ENCODE assay signal across 8 cellular contexts in genomic region chrX:63560601-63561218, GRCh38.
DNase-seq lines count a peak whose midpoint lies in the region; ATAC-seq, FAIRE-seq and TF ChIP-seq lines count a peak whose summit lies in the region.

No MANE protein-coding gene starts in this region.

- TF ChIP-seq POLR2A in thyroid gland (IDR thresholded peaks at IDR 0.05) = peak in 1 of 2 donors; percentile 62

- peaks cover 2% of the 10 kb centered on the region; the same call in 1 of the 2 replicates for H3K79me2 ChIP-seq in MM.1S (ENCODE audit: low read length)

- DNase-seq in HAP-1 (ENCODE audit: low spot score in 2 of 2) = peak; percentile 85 to 94
- peak; percentile 75 for DNase-seq in MM.1S
- peak; percentile 85 for DNase-seq in SK-MEL-5 (ENCODE audit: low read depth, low spot score)
- DNase-seq in activated naive CD4-positive, alpha-beta T cell treated with anti-CD3 and anti-CD28 coated beads, Interleukin-2, amount 10 ng/mL, durations not matched to agents 7 days and 5 days = peak; percentile 69
- peak; percentile 55 for DNase-seq in glutamatergic neuron
- peak; percentile 23 for DNase-seq in omental fat pad (ENCODE audit: low spot score)
- peak; percentile 71 to 72 for DNase-seq in thyroid gland

- intact Hi-C loops in thyroid gland (cut with DNase I) = no loop called here

- in situ Hi-C loops in HAP-1 (cut with MboI; ENCODE audit: low sequenced_read_pairs) = no loop called here
- in situ Hi-C loops in SK-MEL-5 (cut with HindIII; ENCODE audit: low pct_unique_long_range_greater_than_20kb, low sequenced_read_pairs) = no loop called here

- no peaks in the 10 kb centered on the region for H4K20me1 ChIP-seq in MM.1S (ENCODE audit: insufficient read depth, low read length)

- CTCF ChIA-PET in activated naive CD4-positive, alpha-beta T cell treated with anti-CD3 and anti-CD28 coated beads, Interleukin-2, amount 10 ng/mL, durations not matched to agents 7 days and 5 days (lab: Charles Lee) = no interaction called here

- FAIRE-seq in G401.6 (lab: Jason Lieb, UNC) = peak; percentile 98

- H3K27ac Mint-ChIP-seq in activated naive CD4-positive, alpha-beta T cell treated with anti-CD3 and anti-CD28 coated beads, Interleukin-2, amount 10 ng/mL, durations not matched to agents 7 days and 5 days = peak overlapping the region; percentile 85
- H3K27ac Mint-ChIP-seq in glutamatergic neuron (ENCODE audit: unreplicated experiment) = peak overlapping the region; percentile 93

- H3K9me3 Mint-ChIP-seq in activated naive CD4-positive, alpha-beta T cell treated with anti-CD3 and anti-CD28 coated beads, Interleukin-2, amount 10 ng/mL, durations not matched to agents 7 days and 5 days = no peaks in the 10 kb centered on the region
- H3K9me3 Mint-ChIP-seq in glutamatergic neuron (ENCODE audit: unreplicated experiment) = no peaks in the 10 kb centered on the region

- no peaks in the 10 kb centered on the region for H3K36me3 ChIP-seq in HAP-1 (replicated peaks)
- H3K36me3 ChIP-seq in MM.1S (replicated peaks; ENCODE audit: insufficient read depth, low read length) = no peaks in the 10 kb centered on the region
- H3K36me3 ChIP-seq in thyroid gland = no peaks in the 10 kb centered on the region

- H3K27me3 Mint-ChIP-seq in activated naive CD4-positive, alpha-beta T cell treated with anti-CD3 and anti-CD28 coated beads, Interleukin-2, amount 10 ng/mL, durations not matched to agents 7 days and 5 days = no peaks in the 10 kb centered on the region
- peaks cover 3% of the 10 kb centered on the region for H3K27me3 Mint-ChIP-seq in glutamatergic neuron (ENCODE audit: unreplicated experiment)

- H3F3A ChIP-seq in MM.1S (ENCODE audit: insufficient read depth, low read length) = no peaks in the 10 kb centered on the region

- peak overlapping the region; percentile 86 for H2AFZ ChIP-seq in MM.1S (ENCODE audit: low read length)

- H3K9me3 ChIP-seq in HAP-1 (no peaks in the 10 kb centered on the region), MM.1S (replicated peaks; ENCODE audit: insufficient read depth, low read length) (no peaks in the 10 kb centered on the region), thyroid gland (no peaks in the 10 kb centered on the region)

- TF ChIP-seq CTCF in MM.1S (IDR thresholded peaks at IDR 0.05; ENCODE audit: low read length) (no peak), glutamatergic neuron (IDR thresholded peaks at IDR 0.05; ENCODE audit: partially characterized antibody, unreplicated experiment) (no peak), omental fat pad (IDR thresholded peaks at IDR 0.05) (no peak), thyroid gland (IDR thresholded peaks at IDR 0.05) (no peak)

- H3K27ac ChIP-seq in MM.1S (ENCODE audit: low read length) = peak overlapping the region; percentile 30; the same call in 1 of the 2 replicates
- H3K27ac ChIP-seq in thyroid gland = peak overlapping the region; percentile 28 to 64 (median 58)

- H3K9me2 ChIP-seq in MM.1S (replicated peaks; ENCODE audit: insufficient read depth, low read length) = no peaks in the 10 kb centered on the region

- H3K4me1 Mint-ChIP-seq in activated naive CD4-positive, alpha-beta T cell treated with anti-CD3 and anti-CD28 coated beads, Interleukin-2, amount 10 ng/mL, durations not matched to agents 7 days and 5 days = peaks cover 13% of the 10 kb centered on the region
- H3K4me1 Mint-ChIP-seq in glutamatergic neuron (ENCODE audit: low read depth, unreplicated experiment) = no peaks in the 10 kb centered on the region

- H3K4me1 ChIP-seq in HAP-1 (peaks cover 10% of the 10 kb centered on the region), MM.1S (ENCODE audit: low read length) (0 out of 2 replicates have a peak, but pooled peaks cover 3% of the 10 kb centered on the region), thyroid gland (no peaks in the 10 kb centered on the region)

- H3K4me3 ChIP-seq in HAP-1 (peak overlapping the region; percentile 52), MM.1S (ENCODE audit: low read length) (peak overlapping the region; percentile 77), thyroid gland (replicated peaks in 1 of 3) (peak overlapping the region in 2 of 3 donors; percentile 38 to 64)

- peak overlapping the region; percentile 93 for H3K4me3 Mint-ChIP-seq in activated naive CD4-positive, alpha-beta T cell treated with anti-CD3 and anti-CD28 coated beads, Interleukin-2, amount 10 ng/mL, durations not matched to agents 7 days and 5 days
- H3K4me3 Mint-ChIP-seq in glutamatergic neuron (ENCODE audit: unreplicated experiment) = peak overlapping the region; percentile 99

- peak overlapping the region; percentile 67 for H3K4me2 ChIP-seq in MM.1S (ENCODE audit: low read depth, low read length)

- WGBS in thyroid gland, 2 donors = 0 to 1% methylated on average over 10 to 19 of the region's 20 CpGs

- H3K27me3 ChIP-seq in HAP-1 (ENCODE audit: low read depth) (no peaks in the 10 kb centered on the region), MM.1S (replicated peaks; ENCODE audit: insufficient read depth, low read length) (no peaks in the 10 kb centered on the region), thyroid gland (no peaks in the 10 kb centered on the region)

- ATAC-seq in omental fat pad (ENCODE audit: low FRiP score) = peak; percentile 73

- peaks cover 10% of the 10 kb centered on the region for H3K36me3 Mint-ChIP-seq in activated naive CD4-positive, alpha-beta T cell treated with anti-CD3 and anti-CD28 coated beads, Interleukin-2, amount 10 ng/mL, durations not matched to agents 7 days and 5 days
- no peaks in the 10 kb centered on the region for H3K36me3 Mint-ChIP-seq in glutamatergic neuron (ENCODE audit: unreplicated experiment)

- H3K9ac ChIP-seq in MM.1S (ENCODE audit: low read length) = peak overlapping the region; percentile 53; the same call in 1 of the 2 replicates

Comparison
In these comparisons a context has a peak if more than half of its experiments do, and no peak if none do; other contexts are left out.
1. Peak in every context shown above with its lines: DNase-seq, ATAC-seq, H3K4me3 ChIP-seq and H3K27ac ChIP-seq.
2. DNase-seq: peak in every context shown above with its lines; median percentile 90 in HAP-1; 85 in SK-MEL-5; 75 in MM.1S; 72 in thyroid gland; 69 in activated naive CD4-positive, alpha-beta T cell treated with anti-CD3 and anti-CD28 coated beads, Interleukin-2, amount 10 ng/mL, durations not matched to agents 7 days and 5 days; 55 in glutamatergic neuron; 23 in omental fat pad.